In genomic region chr5:174311531-174312269, GRCh38 we compare ENCODE assay signal across 8 cellular contexts.
DNase-seq lines count a peak whose midpoint lies in the region; ATAC-seq and TF ChIP-seq lines count a peak whose summit lies in the region.

No MANE protein-coding gene starts in this region.

- peaks cover 4% of the 10 kb centered on the region for H3K4me1 ChIP-seq in mucosa of stomach (ENCODE audit: control insufficient read depth, insufficient read depth, low read length)

- no peaks in the 10 kb centered on the region for H3K36me3 ChIP-seq in mucosa of stomach (ENCODE audit: control insufficient read depth, insufficient read depth, low read length)

- H3K4me3 ChIP-seq in epithelial cell of proximal tubule (ENCODE audit: low read depth, low read length) (peak overlapping the region; percentile 47), mucosa of stomach (ENCODE audit: low read length) (no peak overlapping the region)

- peak overlapping the region; percentile 39 for H3K9ac ChIP-seq in mucosa of stomach (ENCODE audit: low read length)

- peaks cover 33% of the 10 kb centered on the region for H3K27me3 ChIP-seq in mucosa of stomach (ENCODE audit: control insufficient read depth, insufficient read depth, low read length)

- TF ChIP-seq CTCF in GM12873 (IDR thresholded peaks at IDR 0.05; ENCODE audit: insufficient read depth, low read depth, low read length, missing control alignments) (peak; percentile 81), epithelial cell of proximal tubule (conservative IDR thresholded peaks at IDR 0.05; ENCODE audit: low read depth, low read length) (peak; percentile 70)

- H3K9me3 ChIP-seq in mucosa of stomach (ENCODE audit: control insufficient read depth, low read length), result no peaks in the 10 kb centered on the region

- peak; percentile 53 for ATAC-seq in HG02938 (IDR thresholded peaks at IDR 0.05; ENCODE audit: unreplicated experiment)

- DNase-seq in NCI-H82 treated with DMSO at 0.1 percent for 48 hours (lab: John Stamatoyannopoulos, UW; ENCODE audit: unreplicated experiment) (peak; percentile 46), epithelial cell of proximal tubule (ENCODE audit: low read depth) (no peak), NCI-H2107 treated with DMSO at 0.1 percent for 48 hours (lab: John Stamatoyannopoulos, UW; ENCODE audit: unreplicated experiment) (no peak)
- DNase-seq in activated CD8-positive, alpha-beta memory T cell treated with anti-CD3 and anti-CD28 coated beads, Interleukin-2, amount 50 U/mL, for 4 hours, result peak; percentile 39
- DNase-seq in stimulated activated CD8-positive, alpha-beta memory T cell treated with anti-CD3 and anti-CD28 coated beads, Interleukin-7, amount 100 ng/mL, for 48 hours (ENCODE audit: extremely low read depth in 1 of 2, low read depth in 1 of 2), result peak; percentile 11 to 32

Comparison
In these comparisons a context has a peak if more than half of its experiments do, and no peak if none do; other contexts are left out.
1. DNase-seq: peak in NCI-H82 treated with DMSO at 0.1 percent for 48 hours (single experiment), activated CD8-positive, alpha-beta memory T cell treated with anti-CD3 and anti-CD28 coated beads, Interleukin-2, amount 50 U/mL, for 4 hours (single experiment) and stimulated activated CD8-positive, alpha-beta memory T cell treated with anti-CD3 and anti-CD28 coated beads, Interleukin-7, amount 100 ng/mL, for 48 hours (2 of 2); none in epithelial cell of proximal tubule (single experiment) and NCI-H2107 treated with DMSO at 0.1 percent for 48 hours (single experiment).